23 cellular contexts compared by ENCODE assay signal in genomic region chr6:12094689-12095088, GRCh38.
"Had no signal": no experiment of that assay in that cellular context is flagged by ENCODE, and none has a peak within 500 bp of the region (broad histone marks: within the 10 kb centered on the region; RNA-seq: fewer than 3 reads in every experiment).

No MANE protein-coding gene starts in this region.

- H3K4me3 ChIP-seq: dorsolateral prefrontal cortex, neural progenitor cell, pancreas, suprapubic skin, thyroid gland, upper lobe of left lung, uterus had no signal

- H3K27me3 ChIP-seq: dorsolateral prefrontal cortex, neural progenitor cell, pancreas, suprapubic skin, thyroid gland, upper lobe of left lung, uterus had no signal

- H3K27me3 Mint-ChIP-seq: progenitor cell of endocrine pancreas had no signal

- H3K4me1 Mint-ChIP-seq: natural killer cell, neural progenitor cell had no signal

- H3K27ac ChIP-seq: dorsolateral prefrontal cortex, neural progenitor cell, pancreas, suprapubic skin, thyroid gland, upper lobe of left lung, uterus had no signal

- H3K27ac Mint-ChIP-seq: mesothelial cell of epicardium; natural killer cell; neural progenitor cell; stimulated activated effector memory CD8-positive, alpha-beta T cell treated with anti-CD3 and anti-CD28 coated beads, Interleukin-12 subunit alpha, Interleukin-12 subunit beta, amount 100 ng/mL, for 72 hours had no signal

- H3K36me3 ChIP-seq: pancreas, suprapubic skin, thyroid gland, upper lobe of left lung, uterus had no signal

- H3K9me3 Mint-ChIP-seq: natural killer cell; stimulated activated effector memory CD8-positive, alpha-beta T cell treated with anti-CD3 and anti-CD28 coated beads, Interleukin-12 subunit alpha, Interleukin-12 subunit beta, amount 100 ng/mL, for 72 hours had no signal

- ATAC-seq: esophagus mucosa; left cardiac atrium; natural killer cell; pancreas; right cardiac atrium; stimulated activated effector memory CD8-positive, alpha-beta T cell treated with anti-CD3 and anti-CD28 coated beads, Interleukin-12 subunit alpha, Interleukin-12 subunit beta, amount 100 ng/mL, for 72 hours; stimulated activated naive CD8-positive, alpha-beta T cell treated with anti-CD3 and anti-CD28 coated beads, Interleukin-15, Interleukin-2, amounts not matched to agents 100 U/mL and 50 U/mL, for 24 hours had no signal

- H3K9ac ChIP-seq: neural progenitor cell had no signal

- H2AFZ ChIP-seq: neural progenitor cell had no signal

- DNase-seq: cortex of kidney; dorsolateral prefrontal cortex; effector CD8-positive, alpha-beta T cell; foreskin fibroblast; kidney; left cardiac atrium; mammary epithelial cell; natural killer cell; nucleus accumbens; pancreas; right cardiac atrium; stimulated activated CD4-positive, alpha-beta T cell treated with anti-CD3 and anti-CD28 coated beads, Interleukin-4, amount 100 ng/mL, for 1 hour; stimulated activated CD8-positive, alpha-beta memory T cell treated with anti-CD3 and anti-CD28 coated beads, Interleukin-4, amount 100 ng/mL, for 48 hours; stimulated activated naive CD8-positive, alpha-beta T cell treated with anti-CD3 and anti-CD28 coated beads, Interleukin-15, Interleukin-2, amounts not matched to agents 100 U/mL and 50 U/mL, for 24 hours; thyroid gland; upper lobe of left lung; uterus had no signal

- H3K9me3 ChIP-seq: pancreas, suprapubic skin, thyroid gland, upper lobe of left lung, uterus had no signal

- H3K4me2 ChIP-seq: neural progenitor cell had no signal

- H3K36me3 Mint-ChIP-seq: natural killer cell had no signal

- H3K4me3 Mint-ChIP-seq: mesothelial cell of epicardium; natural killer cell; neural progenitor cell; stimulated activated effector memory CD8-positive, alpha-beta T cell treated with anti-CD3 and anti-CD28 coated beads, Interleukin-12 subunit alpha, Interleukin-12 subunit beta, amount 100 ng/mL, for 72 hours had no signal

- H3K4me1 ChIP-seq: pancreas, thyroid gland, upper lobe of left lung, uterus had no signal
